8 cellular contexts compared by ENCODE assay signal in genomic region chr18:63317556-63317946, GRCh38. TPM values are rescaled to one million over a fixed set of nuclear protein-coding genes. Genes with fewer than 3 reads are reported as not detected.
A peak's percentile ranks its signal among the peaks of the same experiment; 100 is the strongest.
DNase-seq lines count a peak whose midpoint lies in the region; ATAC-seq and TF ChIP-seq lines count a peak whose summit lies in the region.

No MANE protein-coding gene starts in this region.

- peaks cover 13% of the 10 kb centered on the region for H3K36me3 Mint-ChIP-seq in activated naive CD4-positive, alpha-beta T cell treated with anti-CD3 and anti-CD28 coated beads, Interleukin-2, amount 50 U/mL, for 24 hours
- H3K36me3 Mint-ChIP-seq in type B pancreatic cell: no peaks in the 10 kb centered on the region

- H3K27ac Mint-ChIP-seq in activated naive CD4-positive, alpha-beta T cell treated with anti-CD3 and anti-CD28 coated beads, Interleukin-2, amount 50 U/mL, for 24 hours: peak overlapping the region; percentile 96
- H3K27ac Mint-ChIP-seq in type B pancreatic cell: peak overlapping the region; percentile 74

- H3K9ac ChIP-seq in adipocyte (ENCODE audit: low read length): peak overlapping the region; percentile 88

- peak overlapping the region; percentile 100 for H3K4me3 Mint-ChIP-seq in activated naive CD4-positive, alpha-beta T cell treated with anti-CD3 and anti-CD28 coated beads, Interleukin-2, amount 50 U/mL, for 24 hours
- peak overlapping the region; percentile 93 for H3K4me3 Mint-ChIP-seq in type B pancreatic cell

- H3K9me3 ChIP-seq in adipocyte (ENCODE audit: control insufficient read depth, low read length): no peaks in the 10 kb centered on the region
- H3K9me3 ChIP-seq in mononuclear cell (ENCODE audit: low read depth, low read length): no peaks in the 10 kb centered on the region

- no peak for TF ChIP-seq CTCF in type B pancreatic cell (conservative IDR thresholded peaks at IDR 0.05)
- no peak for TF ChIP-seq CTCF in omental fat pad (IDR thresholded peaks at IDR 0.05)

- no peaks in the 10 kb centered on the region for H3K36me3 ChIP-seq in adipocyte (ENCODE audit: control insufficient read depth, insufficient read depth, low read length, severe bottlenecking)

- ATAC-seq in omental fat pad (ENCODE audit: low FRiP score): no peak
- no peak for ATAC-seq in HG03520 (IDR thresholded peaks at IDR 0.05; ENCODE audit: unreplicated experiment)

- H3K27me3 ChIP-seq in adipocyte (replicated peaks; ENCODE audit: control insufficient read depth, insufficient read depth, low read length) (no peaks in the 10 kb centered on the region), mononuclear cell (ENCODE audit: insufficient read depth, low read length) (no peaks in the 10 kb centered on the region)

- DNase-seq in activated naive CD4-positive, alpha-beta T cell treated with anti-CD3 and anti-CD28 coated beads, Interleukin-2, amount 50 U/mL, for 16 hours: no peak
- DNase-seq in adipocyte (ENCODE audit: low read depth) (no peak), type B pancreatic cell (ENCODE audit: extremely low spot score, unreplicated experiment) (no peak), omental fat pad (ENCODE audit: low spot score) (no peak), islet precursor cell (no peak)

- H3K4me3 ChIP-seq in adipocyte (ENCODE audit: low read length) (peak overlapping the region; percentile 89), mononuclear cell (ENCODE audit: low read length) (peak overlapping the region; percentile 62)

- H3K4me1 ChIP-seq in adipocyte (ENCODE audit: control insufficient read depth, insufficient read depth, low read length): peaks cover 27% of the 10 kb centered on the region
- H3K4me1 ChIP-seq in mononuclear cell (ENCODE audit: insufficient read depth, low read length): peaks cover 59% of the 10 kb centered on the region

- H3K9me3 Mint-ChIP-seq in activated naive CD4-positive, alpha-beta T cell treated with anti-CD3 and anti-CD28 coated beads, Interleukin-2, amount 50 U/mL, for 24 hours: no peaks in the 10 kb centered on the region
- no peaks in the 10 kb centered on the region for H3K9me3 Mint-ChIP-seq in type B pancreatic cell

- no peaks in the 10 kb centered on the region for H3K27me3 Mint-ChIP-seq in activated naive CD4-positive, alpha-beta T cell treated with anti-CD3 and anti-CD28 coated beads, Interleukin-2, amount 50 U/mL, for 24 hours
- H3K27me3 Mint-ChIP-seq in type B pancreatic cell: peaks cover 21% of the 10 kb centered on the region

- peaks cover 52% of the 10 kb centered on the region for H3K4me1 Mint-ChIP-seq in activated naive CD4-positive, alpha-beta T cell treated with anti-CD3 and anti-CD28 coated beads, Interleukin-2, amount 50 U/mL, for 24 hours
- H3K4me1 Mint-ChIP-seq in type B pancreatic cell (ENCODE audit: unreplicated experiment): peaks cover 27% of the 10 kb centered on the region

RNA-seq across cellular contexts. Expression of gene BCL2, which starts 2.0 kb away (rescaled TPM):
- 78.2 TPM for total RNA-seq in mononuclear cell
- 16.5 and 21.9 TPM in 2 replicates for total RNA-seq in type B pancreatic cell (ENCODE audit: low replicate concordance)
- 10 to 100 TPM; 18.4 to 84.5 (median 30.2) TPM for total RNA-seq in omental fat pad

RNA-seq across cellular contexts. Expression of gene KDSR, which starts 49.5 kb away (rescaled TPM):
- 16.9 TPM for total RNA-seq in mononuclear cell
- total RNA-seq in type B pancreatic cell (ENCODE audit: low replicate concordance): 50.2 and 52.7 TPM in 2 replicates
- total RNA-seq in omental fat pad: 10 to 100 TPM; 32.3 to 56.7 (median 42.6) TPM
